9 cellular contexts compared by ENCODE assay signal in the genomic region with DNA sequence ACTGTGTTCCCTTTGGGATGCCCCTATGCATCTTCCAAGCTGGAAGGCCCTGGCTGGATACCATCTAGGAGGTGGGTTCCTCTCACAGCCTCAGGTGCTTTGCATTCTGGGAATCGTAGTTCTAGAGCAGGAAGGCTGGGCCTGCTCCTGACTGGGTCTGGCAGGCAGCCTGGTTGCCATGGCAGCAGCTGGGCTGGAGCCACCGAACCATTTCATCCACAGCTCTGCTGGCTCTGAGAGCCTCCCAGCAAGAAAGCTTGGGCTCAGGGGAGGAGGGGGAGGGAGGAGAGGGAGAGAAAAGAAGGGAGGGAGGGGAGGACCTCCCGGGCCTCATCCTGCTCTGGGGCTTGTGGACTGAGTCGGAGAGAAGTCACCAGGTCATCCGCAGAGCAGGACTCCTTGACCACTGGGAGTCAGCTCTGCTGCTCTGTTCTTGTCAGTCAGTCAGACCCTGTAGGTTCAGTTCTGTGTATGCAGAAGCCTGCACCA.
DNase-seq lines count a peak whose midpoint lies in the region; ATAC-seq and TF ChIP-seq lines count a peak whose summit lies in the region.
"Had no signal": no experiment of that assay in that cellular context is flagged by ENCODE, and none has a peak within 500 bp of the region (broad histone marks: within the 10 kb centered on the region; RNA-seq: fewer than 3 reads in every experiment).

No MANE protein-coding gene starts in this region.

- no peak for TF ChIP-seq POLR2A in gastrocnemius medialis (IDR thresholded peaks at IDR 0.05)

- ATAC-seq in heart right ventricle = peak; percentile 86 to 97 (median 93)
- peak; percentile 44 to 45 for ATAC-seq in gastrocnemius medialis
- ATAC-seq in HG02623 (IDR thresholded peaks at IDR 0.05; ENCODE audit: unreplicated experiment) = no peak

- H3K27ac ChIP-seq in VCaP (peak overlapping the region; percentile 78), heart right ventricle (no peak overlapping the region), gastrocnemius medialis (no peak overlapping the region)

- no peaks in the 10 kb centered on the region for H3K36me3 ChIP-seq in heart right ventricle
- H3K36me3 ChIP-seq in gastrocnemius medialis = no peaks in the 10 kb centered on the region

- DNase-seq in Daoy (ENCODE audit: low read depth) (peak; percentile 79), NCI-H1417 treated with DMSO at 0.1 percent for 48 hours (lab: John Stamatoyannopoulos, UW) (peak; percentile 29), heart right ventricle (peak; percentile 88 to 90), gastrocnemius medialis (peak; percentile 18 to 39), OCI-M2 (lab: John Stamatoyannopoulos, UW; ENCODE audit: unreplicated experiment) (no peak)
- DNase-seq in activated naive CD4-positive, alpha-beta T cell treated with Interleukin-2 at 50 U/mL for 16 hours = no peak
- DNase-seq: activated naive CD8-positive, alpha-beta T cell treated with anti-CD3 and anti-CD28 coated beads, Interleukin-2, amount 10 ng/mL, durations not matched to agents 7 days and 5 days had no signal

- H3K27me3 ChIP-seq in heart right ventricle (peaks cover 0 to 26% (median 8%) of the 10 kb centered on the region in 7 donors), gastrocnemius medialis (peaks cover 3 to 8% (median 5%) of the 10 kb centered on the region in 3 donors)

- H3K9me3 ChIP-seq in heart right ventricle (no peaks in the 10 kb centered on the region), gastrocnemius medialis (no peaks in the 10 kb centered on the region)

- TF ChIP-seq CTCF in VCaP (conservative IDR thresholded peaks at IDR 0.05) (no peak), heart right ventricle (IDR thresholded peaks at IDR 0.05) (no peak), gastrocnemius medialis (IDR thresholded peaks at IDR 0.05 in 4 of 5, conservative IDR thresholded peaks at IDR 0.05 in 1 of 5) (no peak)

- H3K4me1 ChIP-seq in heart right ventricle = peaks cover 0 to 12% (median 5%) of the 10 kb centered on the region in 9 donors
- no peaks in the 10 kb centered on the region for H3K4me1 ChIP-seq in gastrocnemius medialis

- H3K4me3 ChIP-seq in heart right ventricle (no peak overlapping the region), gastrocnemius medialis (no peak overlapping the region)

- WGBS in heart right ventricle, 2 donors = 5 to 10% methylated on average over 5 of the region's 5 CpGs

- in situ Hi-C loops in gastrocnemius medialis (cut with MboI; ENCODE audit: low sequenced_read_pairs in 4 of 4) = no loop called here

- intact Hi-C loops in heart right ventricle (cut with DNase I) (loop anchor here in 1 of 10 donors (5.0 kb wide), 1 partner anchor 40 kb away; no protein-coding TSS in a partner anchor), gastrocnemius medialis (cut with DNase I; ENCODE audit: low total_unique reads) (no loop called here)

Comparison
In these comparisons a context has a peak if more than half of its experiments do, and no peak if none do; other contexts are left out.
1. DNase-seq: peak in Daoy (single experiment), NCI-H1417 treated with DMSO at 0.1 percent for 48 hours (single experiment), heart right ventricle (2 of 2) and gastrocnemius medialis (2 of 2); none in OCI-M2 (single experiment) and activated naive CD4-positive, alpha-beta T cell treated with Interleukin-2 at 50 U/mL for 16 hours (single experiment).